In the genomic region with DNA sequence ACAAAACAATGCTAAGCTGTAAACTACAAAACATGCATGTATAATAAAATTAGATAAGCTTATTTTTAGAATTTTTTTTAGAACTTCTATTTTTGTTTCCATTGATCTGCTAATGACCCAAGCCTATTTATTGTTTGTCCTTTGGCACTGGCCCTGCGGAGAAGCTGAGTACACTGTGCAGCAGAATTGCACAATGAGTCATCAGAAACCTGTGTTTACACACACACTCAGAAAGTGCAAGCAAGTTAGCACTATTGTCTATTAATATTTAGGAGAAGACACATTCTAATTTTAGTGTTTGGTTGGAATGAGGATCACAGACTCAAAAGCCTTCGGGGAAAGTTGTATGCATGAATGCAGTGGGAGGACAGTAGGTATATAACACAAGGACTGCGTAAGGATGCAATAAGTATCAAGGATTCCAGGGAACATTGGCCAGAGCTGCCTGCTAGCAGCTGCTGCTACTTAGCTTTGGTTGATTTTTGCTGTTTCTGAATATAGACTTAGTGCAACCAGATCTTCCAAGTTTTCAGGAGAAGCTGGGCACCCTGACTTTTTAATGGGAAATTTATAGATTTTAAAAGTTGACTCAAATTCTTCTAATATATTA, we compare ENCODE assay signal across 11 cellular contexts.
DNase-seq lines count a peak whose midpoint lies in the region; ATAC-seq, FAIRE-seq and TF ChIP-seq lines count a peak whose summit lies in the region.
"Had no signal": no experiment of that assay in that cellular context is flagged by ENCODE, and none has a peak within 500 bp of the region (broad histone marks: within the 10 kb centered on the region; RNA-seq: fewer than 3 reads in every experiment).

No MANE protein-coding gene starts in this region.

- H3K4me3 Mint-ChIP-seq in WTC11, result no peak overlapping the region
- H3K4me3 Mint-ChIP-seq: activated T-cell treated with anti-CD3 and anti-CD28 coated beads, Interleukin-2, amount 50 U/mL, for 72 hours had no signal

- no peak for TF ChIP-seq CTCF in WTC11 (IDR thresholded peaks at IDR 0.05)

- H3K36me3 Mint-ChIP-seq in WTC11, result no peaks in the 10 kb centered on the region

- CTCF ChIA-PET in WTC11 (lab: Charles Lee), result no interaction called here

- H3K27ac Mint-ChIP-seq in WTC11, result no peak overlapping the region
- H3K27ac Mint-ChIP-seq: activated T-cell treated with anti-CD3 and anti-CD28 coated beads, Interleukin-2, amount 50 U/mL, for 72 hours had no signal

- DNase-seq in ELR (ENCODE audit: low read depth) (peak; percentile 35), NCI-H2029 treated with DMSO at 0.1 percent for 48 hours (lab: John Stamatoyannopoulos, UW) (peak; percentile 48), WTC11 (ENCODE audit: low spot score) (no peak), pons (ENCODE audit: low spot score) (peak; percentile 17), kidney glomerular epithelial cell (lab: John Stamatoyannopoulos, UW) (no peak), GM19239 (ENCODE audit: insufficient read length, low spot score) (no peak)
- DNase-seq in activated effector memory CD4-positive, alpha-beta T cell treated with anti-CD3 and anti-CD28 coated beads, Interleukin-2, amount 50 U/mL, for 16 hours, result no peak
- DNase-seq: activated T-cell treated with anti-CD3 and anti-CD28 coated beads, Interleukin-2, amount 50 U/mL, for 72 hours; MV-4-11; WERI-Rb-1 had no signal

- peaks cover 37% of the 10 kb centered on the region for H3K4me1 Mint-ChIP-seq in WTC11

- POLR2A ChIA-PET in WTC11 (lab: Charles Lee), result no interaction called here

- H3K27me3 Mint-ChIP-seq in WTC11 (ENCODE audit: low read depth), result peaks cover 30% of the 10 kb centered on the region

- no peaks in the 10 kb centered on the region for H3K9me3 Mint-ChIP-seq in WTC11

- ATAC-seq in WTC11, result no peak
- no peak for ATAC-seq in GM19397 (IDR thresholded peaks at IDR 0.05; ENCODE audit: unreplicated experiment)
- ATAC-seq: activated T-cell treated with anti-CD3 and anti-CD28 coated beads, Interleukin-2, amount 50 U/mL, for 72 hours had no signal

- no peak for FAIRE-seq in GM19239 (lab: Jason Lieb, UNC)

TF ChIP-seq in WTC11, 78 proteins besides CTCF, POLR2A, EP300 and RAD21:
- TF ChIP-seq TEAD4 (CRISPR knock-in tag; IDR thresholded peaks at IDR 0.05), result no peak
- peak; percentile 93 for TF ChIP-seq GABPB1 (CRISPR knock-in tag; IDR thresholded peaks at IDR 0.05)

Comparison
In these comparisons a context has a peak if more than half of its experiments do, and no peak if none do; other contexts are left out.
1. DNase-seq: peak in ELR (single experiment), NCI-H2029 treated with DMSO at 0.1 percent for 48 hours (single experiment) and pons (single experiment); none in WTC11 (single experiment), activated effector memory CD4-positive, alpha-beta T cell treated with anti-CD3 and anti-CD28 coated beads, Interleukin-2, amount 50 U/mL, for 16 hours (single experiment), kidney glomerular epithelial cell (single experiment) and GM19239 (single experiment).